ENCODE assay signal across 9 cellular contexts in genomic region chr20:39429716-39430115, GRCh38.
DNase-seq lines count a peak whose midpoint lies in the region; FAIRE-seq and TF ChIP-seq lines count a peak whose summit lies in the region.
"Had no signal": no experiment of that assay in that cellular context is flagged by ENCODE, and none has a peak within 500 bp of the region (broad histone marks: within the 10 kb centered on the region; RNA-seq: fewer than 3 reads in every experiment).

No MANE protein-coding gene starts in this region.

- H3K4ac ChIP-seq in H1 (replicated peaks; ENCODE audit: insufficient read length, low read depth, low read length), result no peak overlapping the region

- no peak overlapping the region for H3K27ac Mint-ChIP-seq in neural crest cell (ENCODE audit: unreplicated experiment)

- no peaks in the 10 kb centered on the region for H3K9me3 Mint-ChIP-seq in neural crest cell

- no peak overlapping the region for H4K8ac ChIP-seq in H1 (ENCODE audit: extremely low read depth, insufficient read depth, low read length)

- H3K4me3 Mint-ChIP-seq in neural crest cell, result no peak overlapping the region

- DNase-seq in DMS153 treated with DMSO at 0.1 percent for 48 hours (lab: John Stamatoyannopoulos, UW; ENCODE audit: unreplicated experiment) (peak; percentile 7), DMS153 (lab: John Stamatoyannopoulos, UW) (no peak), NB4 (ENCODE audit: low read depth) (no peak), H1 (ENCODE audit: low read depth in 1 of 2, low spot score in 2 of 2) (no peak), neural crest cell (ENCODE audit: low read depth, low spot score) (no peak), NCI-H146 treated with DMSO at 0.1 percent for 48 hours (lab: John Stamatoyannopoulos, UW; ENCODE audit: unreplicated experiment) (no peak), inferior parietal cortex (ENCODE audit: extremely low spot score) (no peak)
- DNase-seq in activated naive CD4-positive, alpha-beta T cell treated with anti-CD3 and anti-CD28 coated beads, Interleukin-2, amount 50 U/mL, for 16 hours, result no peak
- DNase-seq: SHP77 treated with DMSO at 0.1 percent for 48 hours had no signal

- CTCF ChIA-PET in H1 (lab: Charles Lee; ENCODE audit: partially characterized antibody), result interaction anchor here (0.6 to 2.9 kb wide), 23 partner anchors 10 to 839 kb away, joined by 3 to 42 read pairs (median 4); no protein-coding TSS in a partner anchor

- H2BK12ac ChIP-seq in H1 (ENCODE audit: low read depth, low read length), result no peak overlapping the region

- H3K14ac ChIP-seq in H1 (ENCODE audit: insufficient read length), result no peak overlapping the region

- no peak overlapping the region for H3K23ac ChIP-seq in H1 (ENCODE audit: insufficient read length)

- no peak overlapping the region for H2BK120ac ChIP-seq in H1 (replicated peaks; ENCODE audit: low read depth, low read length)

- peak; percentile 70 for FAIRE-seq in H1 (lab: Jason Lieb, UNC)

- no peaks in the 10 kb centered on the region for H3K4me1 Mint-ChIP-seq in neural crest cell

- no peaks in the 10 kb centered on the region for H3K36me3 ChIP-seq in H1 (ENCODE audit: control insufficient read depth in 2 of 4, insufficient read depth in 4 of 4, low read length in 3 of 4)

- H2AK5ac ChIP-seq in H1 (ENCODE audit: low read depth, low read length), result no peak overlapping the region

- H3K18ac ChIP-seq in H1 (ENCODE audit: extremely low read depth, low read length), result no peak overlapping the region

- TF ChIP-seq EP300 in H1 (IDR thresholded peaks at IDR 0.05; ENCODE audit: borderline replicate concordance in 1 of 2, low read depth in 2 of 2, low read length in 2 of 2), result no peak

- no peaks in the 10 kb centered on the region for H3K4me1 ChIP-seq in H1 (replicated peaks in 1 of 4; ENCODE audit: control insufficient read depth in 3 of 4, insufficient read depth in 4 of 4, low read length in 3 of 4)

- H3K23me2 ChIP-seq in H1 (ENCODE audit: low read depth, low read length), result no peaks in the 10 kb centered on the region

- no peak overlapping the region for H2BK15ac ChIP-seq in H1 (ENCODE audit: low read length)

- H2BK20ac ChIP-seq in H1 (ENCODE audit: low read length), result no peak overlapping the region

- POLR2A ChIA-PET in H1 (lab: Charles Lee; ENCODE audit: partially characterized antibody), result no interaction called here

- H3K79me2 ChIP-seq in H1 (ENCODE audit: control insufficient read depth in 1 of 2, insufficient read depth in 2 of 2, low read length in 2 of 2), result no peaks in the 10 kb centered on the region

- no peaks in the 10 kb centered on the region for H3K27me3 ChIP-seq in H1 (replicated peaks in 1 of 4; ENCODE audit: control insufficient read depth in 3 of 4, extremely low read depth in 1 of 4, insufficient read depth in 3 of 4, low read length in 3 of 4)

- peak; percentile 66 to 75 for TF ChIP-seq RAD21 in H1 (IDR thresholded peaks at IDR 0.05 in 1 of 2, conservative IDR thresholded peaks at IDR 0.05 in 1 of 2; ENCODE audit: low read depth in 2 of 2, low read length in 2 of 2)

- no peak overlapping the region for H2AFZ ChIP-seq in H1 (ENCODE audit: low read length)

- no peak overlapping the region for H3K9ac ChIP-seq in H1 (replicated peaks in 1 of 4; ENCODE audit: extremely low read depth in 1 of 4, low read depth in 3 of 4, low read length in 3 of 4)

- TF ChIP-seq POLR2A in NB4 (IDR thresholded peaks at IDR 0.05; ENCODE audit: extremely low read depth, insufficient read length) (no peak), H1 (IDR thresholded peaks at IDR 0.05; ENCODE audit: control extremely low read depth in 1 of 2, low read depth in 2 of 2, low read length in 2 of 2) (no peak)

- H3K4me2 ChIP-seq in H1 (ENCODE audit: insufficient read depth in 1 of 2, low read depth in 2 of 2, low read length in 2 of 2), result no peak overlapping the region

- H4K91ac ChIP-seq in H1 (replicated peaks; ENCODE audit: insufficient read length, low read length), result no peak overlapping the region

- H3K79me1 ChIP-seq in H1 (ENCODE audit: low read depth, low read length), result no peaks in the 10 kb centered on the region

- H4K20me1 ChIP-seq in H1 (replicated peaks in 1 of 2; ENCODE audit: control insufficient read depth in 1 of 2, insufficient read depth in 2 of 2, low read length in 2 of 2), result peaks cover 0 to 1% of the 10 kb centered on the region in 2 experiments

- H4K5ac ChIP-seq in H1 (ENCODE audit: insufficient read length, low read depth, low read length), result no peak overlapping the region

- H3K27me3 Mint-ChIP-seq in neural crest cell (ENCODE audit: low read depth), result no peaks in the 10 kb centered on the region

- TF ChIP-seq CTCF in NB4 (IDR thresholded peaks at IDR 0.05; ENCODE audit: low read depth, low read length), result peak; percentile 16
- peak; percentile 10 to 72 (median 50) for TF ChIP-seq CTCF in H1 (IDR thresholded peaks at IDR 0.05; ENCODE audit: control extremely low read depth in 1 of 3, insufficient read depth in 1 of 3, low read depth in 1 of 3, low read length in 3 of 3)
- TF ChIP-seq CTCF in neural crest cell (conservative IDR thresholded peaks at IDR 0.05), result peak; percentile 52

- H3K9me3 ChIP-seq in H1 (ENCODE audit: insufficient read depth in 2 of 2, low read depth in 1 of 2, low read length in 1 of 2), result no peaks in the 10 kb centered on the region

- no peak overlapping the region for H3K56ac ChIP-seq in H1 (replicated peaks; ENCODE audit: insufficient read length, low read depth, low read length)

- H2BK5ac ChIP-seq in H1 (ENCODE audit: low read depth, low read length), result no peak overlapping the region

- H3K4me3 ChIP-seq in NB4 (ENCODE audit: low read depth, low read length) (no peak overlapping the region), H1 (ENCODE audit: extremely low read depth in 1 of 4, insufficient read depth in 2 of 4, low read depth in 3 of 4, low read length in 4 of 4) (no peak overlapping the region)

- no peak overlapping the region for H3K27ac ChIP-seq in H1 (ENCODE audit: low read depth, low read length)

- 46% methylated on average over 1 of the region's 1 CpG; no CpG with 5 or more reads in 1 of the 2 experiments for WGBS in H1 (ENCODE audit: extremely low coverage in 1 of 2, insufficient coverage in 1 of 2, insufficient read length in 1 of 2, insufficient replicate concordance in 2 of 2, low coverage in 1 of 2, low lambda C conversion rate in 2 of 2, missing lambda C conversion rate in 1 of 2), 2 experiments

- no peaks in the 10 kb centered on the region for H3K36me3 Mint-ChIP-seq in neural crest cell (ENCODE audit: low read depth)

TF ChIP-seq in H1, 55 proteins besides CTCF, POLR2A, EP300 and RAD21:
- TF ChIP-seq TAF7 (optimal IDR thresholded peaks at IDR 0.05; ENCODE audit: borderline replicate concordance, low read depth, low read length) (no peak), EGR1 (IDR thresholded peaks at IDR 0.05; ENCODE audit: borderline replicate concordance, low read depth, low read length) (no peak), KDM4A (IDR thresholded peaks at IDR 0.05; ENCODE audit: low read depth, low read length, severe bottlenecking) (no peak), FOSL1 (IDR thresholded peaks at IDR 0.05; ENCODE audit: insufficient read depth, low read depth, low read length) (no peak), POU5F1 (IDR thresholded peaks at IDR 0.05; ENCODE audit: low read depth, low read length) (no peak), POLR2AphosphoS5 (IDR thresholded peaks at IDR 0.05; ENCODE audit: low read depth, low read length) (no peak), BCL11A (IDR thresholded peaks at IDR 0.05; ENCODE audit: low read depth in 2 of 2, low read length in 2 of 2) (no peak), TAF1 (IDR thresholded peaks at IDR 0.05; ENCODE audit: low read depth, low read length) (no peak), SP4 (IDR thresholded peaks at IDR 0.05; ENCODE audit: low read length) (no peak), CREB1 (IDR thresholded peaks at IDR 0.05) (no peak), MAX (IDR thresholded peaks at IDR 0.05) (no peak)
